Comparison of ENCODE assay signal across 13 cellular contexts in genomic region chr5:158543539-158544387, GRCh38.
DNase-seq lines count a peak whose midpoint lies in the region; ATAC-seq, FAIRE-seq and TF ChIP-seq lines count a peak whose summit lies in the region.
"Had no signal": no experiment of that assay in that cellular context is flagged by ENCODE, and none has a peak within 500 bp of the region (broad histone marks: within the 10 kb centered on the region; RNA-seq: fewer than 3 reads in every experiment).

No MANE protein-coding gene starts in this region.

- 39 to 40% methylated on average over 6 of the region's 6 CpGs for WGBS in pancreas, 2 donors

- no peaks in the 10 kb centered on the region for H3K36me3 ChIP-seq in pancreas
- H3K36me3 ChIP-seq: sigmoid colon had no signal

- no peak for TF ChIP-seq CTCF in foreskin fibroblast (IDR thresholded peaks at IDR 0.05; ENCODE audit: low read depth, low read length)
- TF ChIP-seq CTCF in pancreas (IDR thresholded peaks at IDR 0.05), result no peak

- H3K27ac ChIP-seq in pancreas, result no peak overlapping the region

- no peaks in the 10 kb centered on the region for H3K9me3 ChIP-seq in pancreas

- peak; percentile 23 for DNase-seq in EL
- peak; percentile 56 to 83 for DNase-seq in foreskin fibroblast
- DNase-seq in pancreas, result no peak
- no peak for DNase-seq in NCI-H2227 (lab: John Stamatoyannopoulos, UW; ENCODE audit: unreplicated experiment)
- DNase-seq in DMS 273 (lab: John Stamatoyannopoulos, UW; ENCODE audit: unreplicated experiment), result no peak
- no peak for DNase-seq in DMS153 (lab: John Stamatoyannopoulos, UW)
- DNase-seq: activated gamma-delta T cell, COR-L47, hypothalamus, MM.1S, sigmoid colon had no signal

- no peak for FAIRE-seq in pancreas (lab: Jason Lieb, UNC)

- intact Hi-C loops in pancreas (cut with DNase I), result no loop called here

- H3K27me3 ChIP-seq in pancreas, result no peaks in the 10 kb centered on the region
- H3K27me3 ChIP-seq: sigmoid colon had no signal

- ATAC-seq in pancreas (peak in 3 of 4 donors; percentile 46 to 59 (median 56)), HG03354 (IDR thresholded peaks at IDR 0.05; ENCODE audit: poor library complexity, severe bottlenecking, unreplicated experiment) (no peak)

- H3K4me3 ChIP-seq in foreskin fibroblast (ENCODE audit: low read depth in 1 of 2, low read length in 2 of 2), result no peak overlapping the region
- H3K4me3 ChIP-seq in pancreas, result no peak overlapping the region
- H3K4me3 ChIP-seq: sigmoid colon had no signal

- H3K4me1 ChIP-seq in pancreas, result no peaks in the 10 kb centered on the region
- H3K4me1 ChIP-seq: sigmoid colon had no signal

TF ChIP-seq in PFSK-1, 5 proteins besides CTCF, POLR2A, EP300 and RAD21:
- TF ChIP-seq REST (IDR thresholded peaks at IDR 0.05; ENCODE audit: insufficient read depth in 1 of 2, low read depth in 2 of 2, low read length in 2 of 2) (peak in 1 of 2 experiments; percentile 58; a peak in 1 of 4 replicates), TAF1 (IDR thresholded peaks at IDR 0.05; ENCODE audit: borderline replicate concordance, insufficient read depth, low read length) (peak; percentile 71; the same call in 1 of the 2 replicates), SIN3A (IDR thresholded peaks at IDR 0.05; ENCODE audit: borderline replicate concordance, insufficient read depth, low read length) (no peak), FOXP2 (optimal IDR thresholded peaks at IDR 0.05; ENCODE audit: borderline replicate concordance, extremely low read depth, extremely low read length, insufficient read depth) (no peak), POLR2AphosphoS5 (IDR thresholded peaks at IDR 0.05; ENCODE audit: low read depth, low read length) (no peak; the same call in 1 of the 2 replicates)

Comparison
In these comparisons a context has a peak if more than half of its experiments do, and no peak if none do; other contexts are left out.
1. DNase-seq: peak in EL (single experiment) and foreskin fibroblast (2 of 2); none in pancreas (0 of 6), NCI-H2227 (single experiment), DMS 273 (single experiment) and DMS153 (single experiment).